In genomic region chr7:91514591-91514990, GRCh38 we compare ENCODE assay signal across 23 cellular contexts.
DNase-seq lines count a peak whose midpoint lies in the region; ATAC-seq and TF ChIP-seq lines count a peak whose summit lies in the region.
"Had no signal": no experiment of that assay in that cellular context is flagged by ENCODE, and none has a peak within 500 bp of the region (broad histone marks: within the 10 kb centered on the region; RNA-seq: fewer than 3 reads in every experiment).

No MANE protein-coding gene starts in this region.

- H3K27ac ChIP-seq in C4-2B: peak overlapping the region; percentile 10; the same call in 1 of the 2 replicates
- H3K27ac ChIP-seq: 22Rv1; A549; BLaER1 treated with 17β-estradiol and CSF1 and Interleukin-3, amounts not matched to agents 10 nM and 100 nM had no signal

- peaks cover 10% of the 10 kb centered on the region for H3K9me3 Mint-ChIP-seq in activated T-helper 17 cell treated with anti-CD3 and anti-CD28 coated beads, Interleukin-2, amount 50 U/mL, for 72 hours

- no peak overlapping the region for H3K4me3 Mint-ChIP-seq in activated T-helper 17 cell treated with anti-CD3 and anti-CD28 coated beads, Interleukin-2, amount 50 U/mL, for 72 hours
- H3K4me3 Mint-ChIP-seq: B cell; CD14-positive monocyte; CD4-positive, alpha-beta memory T cell; CD4-positive, CD25-positive, alpha-beta regulatory T cell; CD8-positive, alpha-beta memory T cell had no signal

- H3K27me3 Mint-ChIP-seq in activated T-helper 17 cell treated with anti-CD3 and anti-CD28 coated beads, Interleukin-2, amount 50 U/mL, for 72 hours: no peaks in the 10 kb centered on the region
- H3K27me3 Mint-ChIP-seq: CD4-positive, alpha-beta memory T cell; CD4-positive, CD25-positive, alpha-beta regulatory T cell; CD8-positive, alpha-beta memory T cell had no signal

- TF ChIP-seq CTCF in C4-2B (conservative IDR thresholded peaks at IDR 0.05): no peak

- DNase-seq in DMS 273 (lab: John Stamatoyannopoulos, UW; ENCODE audit: unreplicated experiment) (peak; percentile 41), DMS 273 treated with DMSO at 0.1 percent for 48 hours (lab: John Stamatoyannopoulos, UW) (no peak), NCI-H446 treated with DMSO at 0.1 percent for 48 hours (lab: John Stamatoyannopoulos, UW) (peak; percentile 7), cerebellar cortex (ENCODE audit: low spot score) (peak; percentile 59), amniotic stem cell (lab: John Stamatoyannopoulos, UW) (no peak)
- DNase-seq: AML-193; CD4-positive, alpha-beta memory T cell; CD4-positive, CD25-positive, alpha-beta regulatory T cell; CD8-positive, alpha-beta memory T cell; COR-L47; DMS153; DMS53; DMS79; DND-41; EL; GF-D8 had no signal

- H3K27ac Mint-ChIP-seq in activated T-helper 17 cell treated with anti-CD3 and anti-CD28 coated beads, Interleukin-2, amount 50 U/mL, for 72 hours: no peak overlapping the region
- H3K27ac Mint-ChIP-seq: B cell; CD14-positive monocyte; CD4-positive, alpha-beta memory T cell; CD4-positive, CD25-positive, alpha-beta regulatory T cell; CD8-positive, alpha-beta memory T cell had no signal

- ATAC-seq in activated T-helper 17 cell treated with anti-CD3 and anti-CD28 coated beads, Interleukin-2, amount 50 U/mL, for 72 hours (replicated peaks): no peak
- ATAC-seq: A549 had no signal

- H3K36me3 Mint-ChIP-seq in activated T-helper 17 cell treated with anti-CD3 and anti-CD28 coated beads, Interleukin-2, amount 50 U/mL, for 72 hours (ENCODE audit: low read depth): no peaks in the 10 kb centered on the region
- H3K36me3 Mint-ChIP-seq: CD14-positive monocyte; CD4-positive, alpha-beta memory T cell; CD4-positive, CD25-positive, alpha-beta regulatory T cell; CD8-positive, alpha-beta memory T cell had no signal

- no peaks in the 10 kb centered on the region for H3K4me1 Mint-ChIP-seq in activated T-helper 17 cell treated with anti-CD3 and anti-CD28 coated beads, Interleukin-2, amount 50 U/mL, for 72 hours
- H3K4me1 Mint-ChIP-seq: B cell; CD4-positive, alpha-beta memory T cell; CD4-positive, CD25-positive, alpha-beta regulatory T cell; CD8-positive, alpha-beta memory T cell had no signal

Comparison
In these comparisons a context has a peak if more than half of its experiments do, and no peak if none do; other contexts are left out.
1. DNase-seq: peak in DMS 273 (single experiment), NCI-H446 treated with DMSO at 0.1 percent for 48 hours (single experiment) and cerebellar cortex (single experiment); none in DMS 273 treated with DMSO at 0.1 percent for 48 hours (single experiment) and amniotic stem cell (single experiment).